In genomic region chr3:40524222-40524570, GRCh38 we compare ENCODE assay signal across 8 cellular contexts. TPM values are rescaled to one million over a fixed set of nuclear protein-coding genes. Genes with fewer than 3 reads are reported as not detected.
DNase-seq lines count a peak whose midpoint lies in the region; ATAC-seq lines count a peak whose summit lies in the region.

No MANE protein-coding gene starts in this region.

- H3K9me3 Mint-ChIP-seq in T-helper 2 cell treated with Interferon-gamma antibody and Interleukin-4, amounts not matched to agents 5 μg/mL and 100 μg/mL, for 36 hours: no peaks in the 10 kb centered on the region
- no peaks in the 10 kb centered on the region for H3K9me3 Mint-ChIP-seq in naive thymus-derived CD8-positive, alpha-beta T cell

- peak overlapping the region; percentile 69 for H3K27ac ChIP-seq in duodenal mucosa (ENCODE audit: low read depth, low read length)

- H3K27ac Mint-ChIP-seq in T-helper 2 cell treated with Interferon-gamma antibody and Interleukin-4, amounts not matched to agents 5 μg/mL and 100 μg/mL, for 36 hours: peak overlapping the region; percentile 81
- peak overlapping the region; percentile 94 to 99 (median 97) for H3K27ac Mint-ChIP-seq in naive thymus-derived CD8-positive, alpha-beta T cell

- H3K4me1 ChIP-seq in duodenal mucosa (ENCODE audit: control insufficient read depth in 1 of 2, insufficient read depth in 2 of 2, low read length in 2 of 2): peaks cover 16 to 17% of the 10 kb centered on the region in 2 donors

- DNase-seq in T-helper 2 cell treated with Interferon-gamma antibody and Interleukin-4, amounts not matched to agents 5 μg/mL and 100 μg/mL, for 36 hours (ENCODE audit: low spot score): no peak
- DNase-seq in T-helper 2 cell: no peak
- DNase-seq in MG63: no peak
- peak in 1 of 10 donors; percentile 1 for DNase-seq in naive thymus-derived CD8-positive, alpha-beta T cell
- no peak for DNase-seq in stimulated activated naive CD4-positive, alpha-beta T cell treated with Interleukin-2 at 50 U/mL for 16 hours (lab: John Stamatoyannopoulos, UW)
- DNase-seq in SHP77 (lab: John Stamatoyannopoulos, UW): no peak
- DNase-seq in stimulated activated CD4-positive, alpha-beta T cell treated with anti-CD3 and anti-CD28 coated beads, Interleukin-4, amount 100 ng/mL, for 4 hours: no peak

- peak overlapping the region; percentile 85 to 92 for H3K9ac ChIP-seq in duodenal mucosa (ENCODE audit: low read depth in 1 of 2, low read length in 2 of 2)

- no peaks in the 10 kb centered on the region for H3K27me3 Mint-ChIP-seq in T-helper 2 cell treated with Interferon-gamma antibody and Interleukin-4, amounts not matched to agents 5 μg/mL and 100 μg/mL, for 36 hours (ENCODE audit: low read depth)
- no peaks in the 10 kb centered on the region for H3K27me3 Mint-ChIP-seq in naive thymus-derived CD8-positive, alpha-beta T cell

- H3K36me3 Mint-ChIP-seq in T-helper 2 cell treated with Interferon-gamma antibody and Interleukin-4, amounts not matched to agents 5 μg/mL and 100 μg/mL, for 36 hours (ENCODE audit: low read depth): peaks cover 29% of the 10 kb centered on the region
- H3K36me3 Mint-ChIP-seq in naive thymus-derived CD8-positive, alpha-beta T cell: peaks cover 12 to 34% (median 21%) of the 10 kb centered on the region in 3 donors

- peak; percentile 12 to 30 for ATAC-seq in naive thymus-derived CD8-positive, alpha-beta T cell

- H3K27me3 ChIP-seq in MG63: no peaks in the 10 kb centered on the region
- no peaks in the 10 kb centered on the region for H3K27me3 ChIP-seq in duodenal mucosa (ENCODE audit: control insufficient read depth in 1 of 2, insufficient read depth in 2 of 2, low read length in 2 of 2)

- peaks cover 26% of the 10 kb centered on the region for H3K4me1 Mint-ChIP-seq in T-helper 2 cell treated with Interferon-gamma antibody and Interleukin-4, amounts not matched to agents 5 μg/mL and 100 μg/mL, for 36 hours (ENCODE audit: low read depth)
- H3K4me1 Mint-ChIP-seq in naive thymus-derived CD8-positive, alpha-beta T cell: peaks cover 18 to 37% (median 29%) of the 10 kb centered on the region in 4 donors

- H3K4me3 Mint-ChIP-seq in T-helper 2 cell treated with Interferon-gamma antibody and Interleukin-4, amounts not matched to agents 5 μg/mL and 100 μg/mL, for 36 hours: peak overlapping the region; percentile 99
- peak overlapping the region; percentile 89 to 98 (median 95) for H3K4me3 Mint-ChIP-seq in naive thymus-derived CD8-positive, alpha-beta T cell

- H3K9me3 ChIP-seq in MG63: no peaks in the 10 kb centered on the region
- no peaks in the 10 kb centered on the region for H3K9me3 ChIP-seq in duodenal mucosa (ENCODE audit: control insufficient read depth in 1 of 2, low read length in 2 of 2)

- H3K36me3 ChIP-seq in MG63 (peaks cover 20% of the 10 kb centered on the region; the same call in 1 of the 2 replicates), duodenal mucosa (ENCODE audit: control insufficient read depth in 1 of 2, insufficient read depth in 2 of 2, low read length in 2 of 2) (peaks cover 1 to 15% of the 10 kb centered on the region in 2 donors)

- H3K4me3 ChIP-seq in MG63 (peak overlapping the region; percentile 85), duodenal mucosa (ENCODE audit: low read depth in 1 of 2, low read length in 2 of 2) (peak overlapping the region; percentile 85 to 93)

- POLR2A ChIA-PET in naive thymus-derived CD8-positive, alpha-beta T cell (lab: Charles Lee): interaction anchor here (1.1 to 3.5 kb wide), 9 partner anchors 19 to 675 kb away, joined by 3 to 22 read pairs (median 10); partner anchors contain the start of genes CTNNB1, EIF1B, RPL14 and ZNF619

RNA-seq across cellular contexts. Expression of gene ZNF621, which starts 0.6 kb away (rescaled TPM):
- 3.6 and 10.2 TPM in 2 replicates for total RNA-seq in MG63 (2014; rRNA removed; shearing (Covaris generic); ENCODE audit: low replicate concordance)
- 10 to 100 TPM; 29.8 to 30.2 TPM for total RNA-seq in naive thymus-derived CD8-positive, alpha-beta T cell
- polyA plus RNA-seq in naive thymus-derived CD8-positive, alpha-beta T cell: 1 to 10 TPM; 2.8 to 4.6 (median 3.3) TPM

RNA-seq across cellular contexts. Expression of gene ZNF620, which starts 18.4 kb away (rescaled TPM):
- total RNA-seq in MG63 (2014; rRNA removed; shearing (Covaris generic); ENCODE audit: low replicate concordance): 0.10 and 0.36 TPM in 2 replicates
- total RNA-seq in naive thymus-derived CD8-positive, alpha-beta T cell: 1 to 10 TPM; 3.9 to 4.1 TPM
- 1 to 10 TPM; 3.1 to 4.0 (median 3.4) TPM for polyA plus RNA-seq in naive thymus-derived CD8-positive, alpha-beta T cell

RNA-seq across cellular contexts. Expression of gene ZNF619, which starts 47.3 kb away (rescaled TPM):
- total RNA-seq in MG63 (2014; rRNA removed; shearing (Covaris generic); ENCODE audit: low replicate concordance): 0.79 and 2.2 TPM in 2 replicates
- 10 to 100 TPM; 11.3 to 14.2 TPM for total RNA-seq in naive thymus-derived CD8-positive, alpha-beta T cell
- polyA plus RNA-seq in naive thymus-derived CD8-positive, alpha-beta T cell: 1 to 10 TPM; 2.3 to 3.1 (median 3.0) TPM
